In the genomic region with DNA sequence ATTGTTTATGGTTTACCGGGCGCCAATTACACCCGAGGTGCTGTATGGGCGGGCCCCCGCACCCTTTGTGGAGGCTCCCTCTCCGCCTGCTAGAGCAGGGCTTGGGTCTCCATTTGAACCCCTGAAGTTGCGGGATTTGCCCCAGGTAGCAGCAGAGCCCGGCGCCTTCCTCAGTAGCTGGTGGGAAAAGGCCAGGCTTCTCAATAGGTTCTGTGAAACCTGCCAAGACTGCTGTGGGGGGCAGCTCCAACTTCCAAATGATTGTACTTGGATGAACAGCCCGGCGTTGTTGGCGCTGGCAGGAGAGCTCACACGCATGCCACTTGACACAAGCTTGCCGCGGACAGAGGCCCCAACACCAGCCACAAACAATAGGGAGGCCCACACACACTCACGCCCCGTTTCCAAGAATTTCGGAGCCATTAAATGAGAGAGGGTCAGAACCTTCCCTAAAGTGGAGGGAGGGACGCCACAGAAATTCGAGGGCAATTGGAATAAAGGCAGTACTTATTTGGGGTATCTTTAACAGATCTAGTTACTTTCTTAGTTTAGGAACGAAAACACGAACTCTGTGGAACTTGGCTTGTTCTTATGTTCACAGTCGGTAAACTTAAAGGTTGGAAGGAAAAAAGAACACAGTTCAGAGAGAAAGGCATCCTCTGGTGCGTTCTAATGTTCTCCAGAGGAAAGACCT, we compare ENCODE assay signal across 10 cellular contexts. TPM values are rescaled to one million over a fixed set of nuclear protein-coding genes. Genes with fewer than 3 reads are reported as not detected.
DNase-seq lines count a peak whose midpoint lies in the region; ATAC-seq, FAIRE-seq and TF ChIP-seq lines count a peak whose summit lies in the region.
"Had no signal": no experiment of that assay in that cellular context is flagged by ENCODE, and none has a peak within 500 bp of the region (broad histone marks: within the 10 kb centered on the region; RNA-seq: fewer than 3 reads in every experiment).

No MANE protein-coding gene starts in this region.

- H3K4me3 Mint-ChIP-seq in astrocyte (ENCODE audit: unreplicated experiment): peak overlapping the region; percentile 89

- FAIRE-seq in astrocyte (lab: Jason Lieb, UNC): peak; percentile 39
- no peak for FAIRE-seq in small intestine (lab: Jason Lieb, UNC)

- peaks cover 44% of the 10 kb centered on the region for H3K4me1 Mint-ChIP-seq in astrocyte (ENCODE audit: low read depth, unreplicated experiment)

- no peaks in the 10 kb centered on the region for H3K9me3 Mint-ChIP-seq in astrocyte (ENCODE audit: unreplicated experiment)

- peak overlapping the region; percentile 8 for H3K27ac Mint-ChIP-seq in astrocyte (ENCODE audit: unreplicated experiment)

- no peak overlapping the region for H3K27ac ChIP-seq in astrocyte (ENCODE audit: low read depth, low read length)
- peak overlapping the region in 1 of 2 donors; percentile 24 for H3K27ac ChIP-seq in small intestine (ENCODE audit: low read depth in 1 of 2, low read length in 1 of 2)

- H3K36me3 Mint-ChIP-seq in astrocyte (ENCODE audit: low read depth, unreplicated experiment): no peaks in the 10 kb centered on the region

- H3K9me3 ChIP-seq in astrocyte (ENCODE audit: insufficient read depth, low read depth, low read length) (no peaks in the 10 kb centered on the region), small intestine (ENCODE audit: control insufficient read depth, low read depth) (no peaks in the 10 kb centered on the region)

- H3K4me3 ChIP-seq in astrocyte (ENCODE audit: insufficient read depth, low read depth, low read length) (no peak overlapping the region), small intestine (ENCODE audit: low read depth in 1 of 2, low read length in 2 of 2) (peak overlapping the region; percentile 32 to 59)

- H3K4me1 ChIP-seq in astrocyte (ENCODE audit: insufficient read depth, low read length): peaks cover 27% of the 10 kb centered on the region
- H3K4me1 ChIP-seq in small intestine (ENCODE audit: control insufficient read depth in 2 of 2, insufficient read depth in 1 of 2, low read depth in 1 of 2, low read length in 1 of 2): peaks cover 3 to 4% of the 10 kb centered on the region in 2 donors

- H3K27me3 Mint-ChIP-seq in astrocyte (ENCODE audit: low read depth, unreplicated experiment): peaks cover 23% of the 10 kb centered on the region

- no peaks in the 10 kb centered on the region for H4K20me1 ChIP-seq in astrocyte (ENCODE audit: insufficient read depth, low read length)

- no peaks in the 10 kb centered on the region for H3K79me2 ChIP-seq in astrocyte (ENCODE audit: insufficient read depth, low read length)

- H3K27me3 ChIP-seq in astrocyte (ENCODE audit: insufficient read depth, low read length) (peaks cover 44% of the 10 kb centered on the region), small intestine (ENCODE audit: control insufficient read depth in 2 of 2, insufficient read depth in 2 of 2, low read length in 2 of 2) (no peaks in the 10 kb centered on the region)

- no peak overlapping the region for H2AFZ ChIP-seq in astrocyte (ENCODE audit: low read depth, low read length)

- H3K4me2 ChIP-seq in astrocyte (ENCODE audit: low read length): peak overlapping the region; percentile 84

- DNase-seq in DMS 273 (lab: John Stamatoyannopoulos, UW; ENCODE audit: unreplicated experiment): peak; percentile 36
- DNase-seq in DMS 273 treated with DMSO at 0.1 percent for 48 hours (lab: John Stamatoyannopoulos, UW): no peak
- DNase-seq in astrocyte (ENCODE audit: low read depth): peak; percentile 20
- DNase-seq in inferior parietal cortex (ENCODE audit: extremely low spot score): peak; percentile 45
- DNase-seq in small intestine: no peak
- no peak for DNase-seq in NOMO-1 treated with DMSO at 0.1 percent for 48 hours (lab: John Stamatoyannopoulos, UW; ENCODE audit: unreplicated experiment)
- no peak for DNase-seq in SW480 (ENCODE audit: low spot score)
- DNase-seq: 8988T; effector CD8-positive, alpha-beta T cell had no signal

- no peak for TF ChIP-seq CTCF in astrocyte (IDR thresholded peaks at IDR 0.05; ENCODE audit: insufficient read depth, low read depth, low read length)

- H3K36me3 ChIP-seq in astrocyte (ENCODE audit: insufficient read depth, low read length) (no peaks in the 10 kb centered on the region), small intestine (ENCODE audit: control insufficient read depth in 2 of 2, insufficient read depth in 2 of 2, low read length in 2 of 2) (no peaks in the 10 kb centered on the region)

- H3K9ac ChIP-seq in astrocyte (ENCODE audit: low read length): no peak overlapping the region

- no peak for ATAC-seq in HG03097 (IDR thresholded peaks at IDR 0.05; ENCODE audit: low FRiP score, unreplicated experiment)

- 11 to 32% (median 29%) methylated on average over 24 of the region's 24 CpGs for WGBS in small intestine, 3 donors

RNA-seq across cellular contexts. Expression of gene EPHB3, which starts 1.4 kb away (rescaled TPM):
- 17.2 and 27.0 TPM in 2 replicates for total RNA-seq in astrocyte
- 10 to 100 TPM in 1 of 3 donors, under 1 TPM in 2; 0.27 to 16.7 (median 0.67) TPM for polyA plus RNA-seq in small intestine

Comparison
In these comparisons a context has a peak if more than half of its experiments do, and no peak if none do; other contexts are left out.
1. DNase-seq: peak in DMS 273 (single experiment), astrocyte (single experiment) and inferior parietal cortex (single experiment); none in DMS 273 treated with DMSO at 0.1 percent for 48 hours (single experiment), small intestine (single experiment), NOMO-1 treated with DMSO at 0.1 percent for 48 hours (single experiment) and SW480 (single experiment).